In genomic region chrY:9027729-9028375, GRCh38 we compare ENCODE assay signal across 26 cellular contexts.
A peak's percentile ranks its signal among the peaks of the same experiment; 100 is the strongest.
DNase-seq lines count a peak whose midpoint lies in the region; ATAC-seq and TF ChIP-seq lines count a peak whose summit lies in the region.
"Had no signal": no experiment of that assay in that cellular context is flagged by ENCODE, and none has a peak within 500 bp of the region (broad histone marks: within the 10 kb centered on the region; RNA-seq: fewer than 3 reads in every experiment).

No MANE protein-coding gene starts in this region.

- no peak overlapping the region for H3K9ac ChIP-seq in endodermal cell (ENCODE audit: extremely low read depth, low read length, poor library complexity, severe bottlenecking)

- H3K36me3 ChIP-seq in upper lobe of right lung, result no peaks in the 10 kb centered on the region
- H3K36me3 ChIP-seq in endodermal cell (ENCODE audit: control insufficient read depth, insufficient read depth, low read length), result no peaks in the 10 kb centered on the region
- H3K36me3 ChIP-seq: HAP-1 had no signal

- DNase-seq in Caki2 (ENCODE audit: low read depth) (peak; percentile 22), LHCN-M2 (ENCODE audit: low read depth) (peak; percentile 3), glomerular visceral epithelial cell (ENCODE audit: extremely low spot score) (peak; percentile 88), upper lobe of right lung (no peak), endodermal cell (no peak), AG08395 (ENCODE audit: low spot score) (no peak)
- DNase-seq: Calu3; CD8-positive, alpha-beta T cell; DMS153; DND-41; GOT3; HFFc6; KBM-7; MM.1S; NCI-H2029 treated with DMSO at 0.1 percent for 48 hours; NCI-H2227 treated with DMSO at 0.1 percent for 48 hours; NCI-H510A; NCI-H69; SHP77; SW 1271 had no signal

- ATAC-seq in upper lobe of right lung, result peak; percentile 66
- ATAC-seq in HG02981 (IDR thresholded peaks at IDR 0.05; ENCODE audit: unreplicated experiment), result no peak
- ATAC-seq: CD8-positive, alpha-beta T cell had no signal

- H3K27ac ChIP-seq in upper lobe of right lung (no peak overlapping the region), endodermal cell (ENCODE audit: low read depth, low read length) (no peak overlapping the region)
- H3K27ac ChIP-seq: C4-2B, RWPE1, SK-N-MC had no signal

- H3K27me3 ChIP-seq in upper lobe of right lung (no peaks in the 10 kb centered on the region), endodermal cell (ENCODE audit: control insufficient read depth, insufficient read depth, low read length, poor library complexity, severe bottlenecking) (no peaks in the 10 kb centered on the region)

- H3K4me1 ChIP-seq in upper lobe of right lung, result no peaks in the 10 kb centered on the region
- no peaks in the 10 kb centered on the region for H3K4me1 ChIP-seq in endodermal cell (ENCODE audit: control insufficient read depth, insufficient read depth, low read length)
- H3K4me1 ChIP-seq: HAP-1 had no signal

- in situ Hi-C loops in Caki2 (cut with HindIII; ENCODE audit: low pct_unique_long_range_greater_than_20kb, low sequenced_read_pairs), result no loop called here

- H3K27ac Mint-ChIP-seq in endodermal cell, result no peak overlapping the region
- H3K27ac Mint-ChIP-seq: B cell; CD8-positive, alpha-beta T cell; HFFc6 had no signal

- H3K9me3 ChIP-seq in upper lobe of right lung, result no peaks in the 10 kb centered on the region
- peaks cover 6% of the 10 kb centered on the region for H3K9me3 ChIP-seq in endodermal cell (ENCODE audit: control insufficient read depth, low read length)
- H3K9me3 ChIP-seq: HAP-1 had no signal

- no peak overlapping the region for H3K4me3 ChIP-seq in upper lobe of right lung
- H3K4me3 ChIP-seq in endodermal cell (ENCODE audit: low read length), result no peak overlapping the region
- H3K4me3 ChIP-seq: HAP-1, SK-N-MC had no signal

- H3K9me3 Mint-ChIP-seq in endodermal cell, result no peaks in the 10 kb centered on the region
- H3K9me3 Mint-ChIP-seq: CD8-positive, alpha-beta T cell; HFFc6 had no signal

- H3K4me3 Mint-ChIP-seq in endodermal cell, result no peak overlapping the region
- H3K4me3 Mint-ChIP-seq: B cell; CD8-positive, alpha-beta T cell; HFFc6 had no signal

- 72 to 100% methylated on average over 1 to 6 of the region's 9 CpGs for WGBS in endodermal cell (ENCODE audit: insufficient coverage in 1 of 2, insufficient read length in 1 of 2), 2 experiments

- TF ChIP-seq CTCF in upper lobe of right lung (IDR thresholded peaks at IDR 0.05), result no peak
- no peak for TF ChIP-seq CTCF in endodermal cell (conservative IDR thresholded peaks at IDR 0.05)

- no peaks in the 10 kb centered on the region for H3K27me3 Mint-ChIP-seq in endodermal cell (ENCODE audit: insufficient read depth)
- H3K27me3 Mint-ChIP-seq: B cell had no signal

- H3K4me1 Mint-ChIP-seq in endodermal cell, result no peaks in the 10 kb centered on the region
- H3K4me1 Mint-ChIP-seq: B cell had no signal

- intact Hi-C loops in upper lobe of right lung (cut with DNase I), result no loop called here

- H3K36me3 Mint-ChIP-seq in endodermal cell (ENCODE audit: low read depth), result no peaks in the 10 kb centered on the region
- H3K36me3 Mint-ChIP-seq: CD8-positive, alpha-beta T cell had no signal

Comparison
In these comparisons a context has a peak if more than half of its experiments do, and no peak if none do; other contexts are left out.
1. DNase-seq: peak in Caki2 (single experiment), LHCN-M2 (single experiment) and glomerular visceral epithelial cell (single experiment); none in upper lobe of right lung (single experiment), endodermal cell (single experiment) and AG08395 (single experiment).